In the genomic region with DNA sequence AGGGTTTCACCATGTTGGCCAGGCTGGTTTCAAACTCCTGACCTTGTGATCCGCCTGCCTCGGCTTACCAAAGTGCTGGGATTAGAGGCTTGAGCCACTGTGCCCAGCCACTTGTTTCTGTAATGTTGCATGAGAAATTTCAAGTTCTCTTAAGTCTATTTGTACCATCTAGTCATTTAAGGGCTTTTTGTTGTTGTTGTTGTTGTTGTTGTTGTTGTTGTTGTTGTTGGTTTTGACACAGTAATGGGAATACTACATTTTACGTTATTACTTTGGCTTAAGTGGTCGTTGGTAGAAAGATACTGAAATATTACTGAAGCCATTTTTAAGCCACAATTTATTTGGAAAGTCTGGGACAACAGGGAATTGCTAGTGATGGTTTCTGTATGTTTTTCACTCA, we compare ENCODE assay signal across 19 cellular contexts. TPM values are rescaled to one million over a fixed set of nuclear protein-coding genes. Genes with fewer than 3 reads are reported as not detected.
A peak's percentile ranks its signal among the peaks of the same experiment; 100 is the strongest.
DNase-seq lines count a peak whose midpoint lies in the region; ATAC-seq and TF ChIP-seq lines count a peak whose summit lies in the region.
"Had no signal": no experiment of that assay in that cellular context is flagged by ENCODE, and none has a peak within 500 bp of the region (broad histone marks: within the 10 kb centered on the region; RNA-seq: fewer than 3 reads in every experiment).

No MANE protein-coding gene starts in this region.

- POLR2A ChIA-PET in activated CD8-positive, alpha-beta T cell treated with anti-CD3 and anti-CD28 coated beads for 36 hours (lab: Charles Lee): no interaction called here

- peak overlapping the region; percentile 9 for H3K27ac Mint-ChIP-seq in activated naive CD4-positive, alpha-beta T cell treated with anti-CD3 and anti-CD28 coated beads, Interleukin-2, amount 10 ng/mL, durations not matched to agents 7 days and 5 days
- H3K27ac Mint-ChIP-seq in CD4-positive, CD25-positive, alpha-beta regulatory T cell: peak overlapping the region in 2 of 3 donors; percentile 25 to 71
- peak overlapping the region; percentile 47 for H3K27ac Mint-ChIP-seq in mesothelial cell of epicardium
- H3K27ac Mint-ChIP-seq in stimulated activated naive B cell treated with anti-CD40 and anti-IgM and Interleukin-4, amounts not matched to agents 10 μg/mL and 1 μg/mL and 100 μg/mL, for 72 hours: peak overlapping the region; percentile 25
- no peak overlapping the region for H3K27ac Mint-ChIP-seq in activated CD8-positive, alpha-beta T cell treated with anti-CD3 and anti-CD28 coated beads for 36 hours
- H3K27ac Mint-ChIP-seq: CD8-positive, alpha-beta T cell had no signal

- no peak overlapping the region for H3K4me3 ChIP-seq in CD4-positive, CD25-positive, alpha-beta regulatory T cell (ENCODE audit: low read depth, low read length)
- H3K4me3 ChIP-seq: A549, GM23248 had no signal

- H3K4me1 ChIP-seq in CD4-positive, CD25-positive, alpha-beta regulatory T cell (ENCODE audit: control insufficient read depth, insufficient read depth, low read length, poor library complexity, severe bottlenecking): peaks cover 4% of the 10 kb centered on the region
- H3K4me1 ChIP-seq: A549, Caco-2 had no signal

- H3K36me3 ChIP-seq in CD4-positive, CD25-positive, alpha-beta regulatory T cell (ENCODE audit: control insufficient read depth, insufficient read depth, low read length): peaks cover 74% of the 10 kb centered on the region

- intact Hi-C loops in activated CD8-positive, alpha-beta T cell treated with anti-CD3 and anti-CD28 coated beads for 36 hours (cut with micrococcal nuclease): no loop called here

- H3K27me3 Mint-ChIP-seq in activated naive CD4-positive, alpha-beta T cell treated with anti-CD3 and anti-CD28 coated beads, Interleukin-2, amount 10 ng/mL, durations not matched to agents 7 days and 5 days: no peaks in the 10 kb centered on the region
- no peaks in the 10 kb centered on the region for H3K27me3 Mint-ChIP-seq in CD4-positive, CD25-positive, alpha-beta regulatory T cell
- H3K27me3 Mint-ChIP-seq in mesothelial cell of epicardium (ENCODE audit: low read depth): no peaks in the 10 kb centered on the region
- H3K27me3 Mint-ChIP-seq in stimulated activated naive B cell treated with anti-CD40 and anti-IgM and Interleukin-4, amounts not matched to agents 10 μg/mL and 1 μg/mL and 100 μg/mL, for 72 hours: no peaks in the 10 kb centered on the region
- no peaks in the 10 kb centered on the region for H3K27me3 Mint-ChIP-seq in activated CD8-positive, alpha-beta T cell treated with anti-CD3 and anti-CD28 coated beads for 36 hours

- no peak overlapping the region for H3K27ac ChIP-seq in CD4-positive, CD25-positive, alpha-beta regulatory T cell (ENCODE audit: insufficient read depth, low read length, poor library complexity, severe bottlenecking)
- H3K27ac ChIP-seq: A549, GM23248 had no signal

- CTCF ChIA-PET in activated naive CD4-positive, alpha-beta T cell treated with anti-CD3 and anti-CD28 coated beads, Interleukin-2, amount 10 ng/mL, durations not matched to agents 7 days and 5 days (lab: Charles Lee): no interaction called here
- CTCF ChIA-PET in activated CD8-positive, alpha-beta T cell treated with anti-CD3 and anti-CD28 coated beads for 36 hours (lab: Charles Lee): no interaction called here

- H3K9me3 Mint-ChIP-seq in activated naive CD4-positive, alpha-beta T cell treated with anti-CD3 and anti-CD28 coated beads, Interleukin-2, amount 10 ng/mL, durations not matched to agents 7 days and 5 days: no peaks in the 10 kb centered on the region
- H3K9me3 Mint-ChIP-seq in CD4-positive, CD25-positive, alpha-beta regulatory T cell: peaks cover 0 to 2% (median 0%) of the 10 kb centered on the region in 7 donors
- H3K9me3 Mint-ChIP-seq in mesothelial cell of epicardium: no peaks in the 10 kb centered on the region
- H3K9me3 Mint-ChIP-seq in stimulated activated naive B cell treated with anti-CD40 and anti-IgM and Interleukin-4, amounts not matched to agents 10 μg/mL and 1 μg/mL and 100 μg/mL, for 72 hours: no peaks in the 10 kb centered on the region
- no peaks in the 10 kb centered on the region for H3K9me3 Mint-ChIP-seq in activated CD8-positive, alpha-beta T cell treated with anti-CD3 and anti-CD28 coated beads for 36 hours
- H3K9me3 Mint-ChIP-seq: CD8-positive, alpha-beta T cell had no signal

- H3K36me3 Mint-ChIP-seq in activated naive CD4-positive, alpha-beta T cell treated with anti-CD3 and anti-CD28 coated beads, Interleukin-2, amount 10 ng/mL, durations not matched to agents 7 days and 5 days: peaks cover 68% of the 10 kb centered on the region
- H3K36me3 Mint-ChIP-seq in CD4-positive, CD25-positive, alpha-beta regulatory T cell: peaks cover 59% of the 10 kb centered on the region
- H3K36me3 Mint-ChIP-seq in mesothelial cell of epicardium: peaks cover 57% of the 10 kb centered on the region
- peaks cover 43 to 63% of the 10 kb centered on the region in 2 donors for H3K36me3 Mint-ChIP-seq in stimulated activated naive B cell treated with anti-CD40 and anti-IgM and Interleukin-4, amounts not matched to agents 10 μg/mL and 1 μg/mL and 100 μg/mL, for 72 hours
- peaks cover 68% of the 10 kb centered on the region for H3K36me3 Mint-ChIP-seq in activated CD8-positive, alpha-beta T cell treated with anti-CD3 and anti-CD28 coated beads for 36 hours (ENCODE audit: low read depth)

- H3K4me3 Mint-ChIP-seq in activated naive CD4-positive, alpha-beta T cell treated with anti-CD3 and anti-CD28 coated beads, Interleukin-2, amount 10 ng/mL, durations not matched to agents 7 days and 5 days: no peak overlapping the region
- H3K4me3 Mint-ChIP-seq in CD4-positive, CD25-positive, alpha-beta regulatory T cell: no peak overlapping the region
- no peak overlapping the region for H3K4me3 Mint-ChIP-seq in mesothelial cell of epicardium
- H3K4me3 Mint-ChIP-seq in stimulated activated naive B cell treated with anti-CD40 and anti-IgM and Interleukin-4, amounts not matched to agents 10 μg/mL and 1 μg/mL and 100 μg/mL, for 72 hours: no peak overlapping the region
- no peak overlapping the region for H3K4me3 Mint-ChIP-seq in activated CD8-positive, alpha-beta T cell treated with anti-CD3 and anti-CD28 coated beads for 36 hours
- H3K4me3 Mint-ChIP-seq: CD8-positive, alpha-beta T cell had no signal

- DNase-seq in activated naive CD4-positive, alpha-beta T cell treated with anti-CD3 and anti-CD28 coated beads, Interleukin-2, amount 10 ng/mL, durations not matched to agents 7 days and 5 days: no peak
- no peak for DNase-seq in activated naive CD4-positive, alpha-beta T cell treated with Interleukin-2 at 50 U/mL for 16 hours
- DNase-seq in CD4-positive, CD25-positive, alpha-beta regulatory T cell: no peak
- no peak for DNase-seq in mesothelial cell of epicardium (ENCODE audit: low spot score in 2 of 2, unreplicated experiment in 2 of 2)
- no peak for DNase-seq in stimulated activated naive B cell treated with anti-CD40 and anti-IgM and Interleukin-4, amounts not matched to agents 10 μg/mL and 1 μg/mL and 100 μg/mL, for 72 hours
- DNase-seq in activated CD8-positive, alpha-beta T cell treated with anti-CD3 and anti-CD28 coated beads for 36 hours: no peak
- DNase-seq: 8988T; ACHN; AML-193; C1 segment of cervical spinal cord; Caco-2; CD8-positive, alpha-beta T cell; DMS153; DND-41; GM23248; H7; HCEC 1CT had no signal

- no peak for ATAC-seq in CD4-positive, CD25-positive, alpha-beta regulatory T cell (ENCODE audit: low read depth in 2 of 2)
- no peak for ATAC-seq in stimulated activated naive B cell treated with anti-CD40 and anti-IgM and Interleukin-4, amounts not matched to agents 10 μg/mL and 1 μg/mL and 100 μg/mL, for 72 hours (replicated peaks)
- ATAC-seq in activated CD8-positive, alpha-beta T cell treated with anti-CD3 and anti-CD28 coated beads for 36 hours: no peak
- ATAC-seq in GM21528 (IDR thresholded peaks at IDR 0.05; ENCODE audit: low FRiP score, unreplicated experiment): no peak
- ATAC-seq: A549; CD8-positive, alpha-beta T cell had no signal

- no peaks in the 10 kb centered on the region for H3K9me3 ChIP-seq in CD4-positive, CD25-positive, alpha-beta regulatory T cell (ENCODE audit: control insufficient read depth in 2 of 2, low read length in 2 of 2)
- H3K9me3 ChIP-seq: A549, Caco-2 had no signal

- no peak for TF ChIP-seq CTCF in mesothelial cell of epicardium (IDR thresholded peaks at IDR 0.05; ENCODE audit: unreplicated experiment)
- no peak for TF ChIP-seq CTCF in activated CD8-positive, alpha-beta T cell treated with anti-CD3 and anti-CD28 coated beads for 36 hours (IDR thresholded peaks at IDR 0.05)

- H3K27me3 ChIP-seq in CD4-positive, CD25-positive, alpha-beta regulatory T cell (ENCODE audit: control insufficient read depth, insufficient read depth, low read length): no peaks in the 10 kb centered on the region

- H3K4me1 Mint-ChIP-seq in activated naive CD4-positive, alpha-beta T cell treated with anti-CD3 and anti-CD28 coated beads, Interleukin-2, amount 10 ng/mL, durations not matched to agents 7 days and 5 days: peaks cover 14% of the 10 kb centered on the region
- H3K4me1 Mint-ChIP-seq in CD4-positive, CD25-positive, alpha-beta regulatory T cell: peaks cover 0 to 20% (median 14%) of the 10 kb centered on the region in 4 donors
- no peaks in the 10 kb centered on the region for H3K4me1 Mint-ChIP-seq in mesothelial cell of epicardium
- peaks cover 19 to 24% of the 10 kb centered on the region in 2 donors for H3K4me1 Mint-ChIP-seq in stimulated activated naive B cell treated with anti-CD40 and anti-IgM and Interleukin-4, amounts not matched to agents 10 μg/mL and 1 μg/mL and 100 μg/mL, for 72 hours
- peaks cover 6% of the 10 kb centered on the region for H3K4me1 Mint-ChIP-seq in activated CD8-positive, alpha-beta T cell treated with anti-CD3 and anti-CD28 coated beads for 36 hours (ENCODE audit: low read depth)

RNA-seq across cellular contexts. Expression of a gene that starts 52.0 kb away (rescaled TPM):
- total RNA-seq in CD4-positive, CD25-positive, alpha-beta regulatory T cell: 29.6 TPM
- polyA plus RNA-seq in CD4-positive, CD25-positive, alpha-beta regulatory T cell: 10 to 100 TPM; 23.7 to 33.9 (median 24.5) TPM
- total RNA-seq in mesothelial cell of epicardium: 75.1 to 79.6 TPM (median 78.7 TPM) in 3 replicates
- total RNA-seq in activated CD8-positive, alpha-beta T cell treated with anti-CD3 and anti-CD28 coated beads for 36 hours: 100 to 1,000 TPM; 115 TPM
